Comparison of ENCODE assay signal across 7 cellular contexts in genomic region chr6:24382891-24383494, GRCh38. TPM values are rescaled to one million over a fixed set of nuclear protein-coding genes. Genes with fewer than 3 reads are reported as not detected.
"Had no signal": no experiment of that assay in that cellular context is flagged by ENCODE, and none has a peak within 500 bp of the region (broad histone marks: within the 10 kb centered on the region; RNA-seq: fewer than 3 reads in every experiment).

No MANE protein-coding gene starts in this region.

RNA-seq across cellular contexts. Expression of gene DCDC2, which starts 25.1 kb away (rescaled TPM):
- total RNA-seq: activated B cell treated with CpG ODN at 0.5 μM for 24 hours; activated CD4-positive, alpha-beta T cell treated with anti-CD3 and anti-CD28 coated beads, Interleukin-2, amount 10 ng/mL, durations not matched to agents 24 days and 14 days; activated CD8-positive, alpha-beta memory T cell treated with anti-CD3 and anti-CD28 coated beads, Interleukin-2, amount 10 ng/mL, durations not matched to agents 7 days and 5 days; activated T-helper 1 cell treated with anti-CD3 and anti-CD28 coated beads, Interleukin-12 subunit alpha, Interleukin-12 subunit beta, Interleukin-2, Interleukin-4 antibody, amounts not matched to agents 30 ng/mL and 10 ng/mL and 1 ng/mL, durations not matched to agents 14 hours and 24 hours and 36 hours; aorta; LHCN-M2; RPMI7951 had no signal
